8 cellular contexts compared by ENCODE assay signal in the genomic region with DNA sequence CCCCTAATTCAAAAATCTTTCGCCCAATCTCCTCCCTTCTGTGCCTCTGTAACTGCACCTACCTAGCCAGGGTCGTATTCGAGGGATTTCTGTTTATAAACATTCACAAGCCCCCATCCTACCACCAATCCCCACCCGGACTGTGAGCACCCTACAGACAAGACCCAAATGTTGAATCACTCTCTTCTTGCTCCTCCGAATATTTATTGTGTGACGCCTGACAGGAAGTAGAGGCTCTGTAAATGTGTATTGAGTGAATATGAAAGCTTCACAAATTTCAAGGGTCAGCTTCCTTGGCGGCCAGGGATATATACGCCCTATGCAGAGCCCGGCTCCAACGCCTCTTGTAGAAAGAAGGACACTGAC. TPM values are rescaled to one million over a fixed set of nuclear protein-coding genes. Genes with fewer than 3 reads are reported as not detected.
A peak's percentile ranks its signal among the peaks of the same experiment; 100 is the strongest.
DNase-seq lines count a peak whose midpoint lies in the region; TF ChIP-seq lines count a peak whose summit lies in the region.

No MANE protein-coding gene starts in this region.

- H3K27me3 ChIP-seq in BJ (ENCODE audit: control insufficient read depth, insufficient read depth, low read length) = peaks cover 9% of the 10 kb centered on the region
- H3K27me3 ChIP-seq in H7 (ENCODE audit: control insufficient read depth, insufficient read depth, low read length) = peaks cover 12% of the 10 kb centered on the region; the same call in 1 of the 2 replicates
- H3K27me3 ChIP-seq in kidney epithelial cell (ENCODE audit: control insufficient read depth, insufficient read depth, low read length) = no peaks in the 10 kb centered on the region
- H3K27me3 ChIP-seq in tibial nerve = peaks cover 0 to 28% of the 10 kb centered on the region in 2 donors

- TF ChIP-seq EP300 in tibial nerve (IDR thresholded peaks at IDR 0.05) = no peak

- CTCF ChIA-PET in BJ (lab: Yijun Ruan, JAX) = interaction anchor here (1.5 kb wide), 2 partner anchors 9 kb away, joined by 3 to 6 read pairs; no protein-coding TSS in a partner anchor

- H3K9me3 ChIP-seq in tibial nerve = no peaks in the 10 kb centered on the region

- TF ChIP-seq CTCF in BJ (IDR thresholded peaks at IDR 0.05; ENCODE audit: insufficient read depth, low read depth, low read length) (no peak), kidney epithelial cell (IDR thresholded peaks at IDR 0.05; ENCODE audit: insufficient read depth, low read length, poor library complexity, severe bottlenecking) (no peak), tibial nerve (IDR thresholded peaks at IDR 0.05) (no peak)

- no peak for TF ChIP-seq POLR2A in tibial nerve (IDR thresholded peaks at IDR 0.05)

- peaks cover 0 to 20% (median 11%) of the 10 kb centered on the region in 4 donors for H3K4me1 ChIP-seq in tibial nerve

- peaks cover 10% of the 10 kb centered on the region for H3K27me3 Mint-ChIP-seq in activated T-helper 2 cell treated with anti-CD3 and anti-CD28 coated beads, Interferon-gamma antibody, Interleukin-2, Interleukin-4, amounts not matched to agents 10 μg/mL and 5 μg/mL and 100 μg/mL, durations not matched to agents 14 hours and 24 hours and 36 hours (ENCODE audit: low read depth)

- peak overlapping the region; percentile 91 for H3K27ac Mint-ChIP-seq in activated T-helper 2 cell treated with anti-CD3 and anti-CD28 coated beads, Interferon-gamma antibody, Interleukin-2, Interleukin-4, amounts not matched to agents 10 μg/mL and 5 μg/mL and 100 μg/mL, durations not matched to agents 14 hours and 24 hours and 36 hours

- 19 to 23% methylated on average over 10 of the region's 10 CpGs for whole genome bisulfite sequencing in tibial nerve, 2 donors

- peaks cover 32% of the 10 kb centered on the region for H3K4me1 Mint-ChIP-seq in activated T-helper 2 cell treated with anti-CD3 and anti-CD28 coated beads, Interferon-gamma antibody, Interleukin-2, Interleukin-4, amounts not matched to agents 10 μg/mL and 5 μg/mL and 100 μg/mL, durations not matched to agents 14 hours and 24 hours and 36 hours (ENCODE audit: low read depth)

- POLR2A ChIA-PET in BJ (lab: Charles Lee) = interaction anchor here (0.6 kb wide), 1 partner anchor 195 kb away, joined by 5 read pairs; a partner anchor contains a TSS

- H3K36me3 ChIP-seq in BJ (ENCODE audit: control insufficient read depth, insufficient read depth, low read length) (no peaks in the 10 kb centered on the region), H7 (replicated peaks; ENCODE audit: control insufficient read depth, insufficient read depth, low read length) (no peaks in the 10 kb centered on the region), kidney epithelial cell (ENCODE audit: control insufficient read depth, insufficient read depth, low read length) (no peaks in the 10 kb centered on the region), tibial nerve (no peaks in the 10 kb centered on the region)

- intact Hi-C loops in activated T-helper 2 cell treated with anti-CD3 and anti-CD28 coated beads, Interferon-gamma antibody, Interleukin-2, Interleukin-4, amounts not matched to agents 10 μg/mL and 5 μg/mL and 100 μg/mL, durations not matched to agents 14 hours and 24 hours and 36 hours (cut with micrococcal nuclease) = loop anchor here (1.0 to 10.0 kb wide), 2 partner anchors 45 to 181 kb away; a partner anchor contains a TSS

- peak overlapping the region; percentile 92 for H3K4me3 Mint-ChIP-seq in activated T-helper 2 cell treated with anti-CD3 and anti-CD28 coated beads, Interferon-gamma antibody, Interleukin-2, Interleukin-4, amounts not matched to agents 10 μg/mL and 5 μg/mL and 100 μg/mL, durations not matched to agents 14 hours and 24 hours and 36 hours (ENCODE audit: low read depth)

- peaks cover 34% of the 10 kb centered on the region for H3K36me3 Mint-ChIP-seq in activated T-helper 2 cell treated with anti-CD3 and anti-CD28 coated beads, Interferon-gamma antibody, Interleukin-2, Interleukin-4, amounts not matched to agents 10 μg/mL and 5 μg/mL and 100 μg/mL, durations not matched to agents 14 hours and 24 hours and 36 hours (ENCODE audit: low read depth)

- no peaks in the 10 kb centered on the region for H3K9me3 Mint-ChIP-seq in activated T-helper 2 cell treated with anti-CD3 and anti-CD28 coated beads, Interferon-gamma antibody, Interleukin-2, Interleukin-4, amounts not matched to agents 10 μg/mL and 5 μg/mL and 100 μg/mL, durations not matched to agents 14 hours and 24 hours and 36 hours

- H3K4me3 ChIP-seq in BJ (ENCODE audit: low read depth, low read length) (peak overlapping the region; percentile 90), H7 (ENCODE audit: insufficient read depth, low read depth, low read length) (peak overlapping the region; percentile 42), kidney epithelial cell (ENCODE audit: low read depth, low read length) (peak overlapping the region; percentile 76), tibial nerve (peak overlapping the region; percentile 66 to 97 (median 81))

- H3K27ac ChIP-seq in tibial nerve = peak overlapping the region; percentile 86 to 96 (median 90)

- DNase-seq in BJ (ENCODE audit: low read depth) (no peak), H7 (no peak), kidney epithelial cell (ENCODE audit: low read depth) (no peak), tibial nerve (ENCODE audit: low spot score in 2 of 2) (no peak), hippocampal formation (lab: John Stamatoyannopoulos, UW) (no peak), NCI-H1930 (lab: John Stamatoyannopoulos, UW) (no peak)
- no peak for DNase-seq in activated T-helper 2 cell treated with anti-CD3 and anti-CD28 coated beads, Interferon-gamma antibody, Interleukin-2, Interleukin-4, amounts not matched to agents 10 μg/mL and 5 μg/mL and 100 μg/mL, durations not matched to agents 14 hours and 24 hours and 36 hours (ENCODE audit: low spot score)
- no peak for DNase-seq in stimulated activated CD8-positive, alpha-beta memory T cell treated with anti-CD3 and anti-CD28 coated beads, Interleukin-4, amount 100 ng/mL, for 48 hours

RNA-seq across cellular contexts. Expression of a gene that starts 1.6 kb away (rescaled TPM):
- polyA plus RNA-seq in BJ (2011; rRNA removed) = 3.8 and 6.5 TPM in 2 replicates
- polyA minus RNA-seq in BJ (2011; rRNA and poly(A)+ RNA removed) = 3.7 and 3.8 TPM in 2 replicates
- total RNA-seq in H7 (2014; rRNA removed; shearing (Covaris generic)) = 25.3 and 25.7 TPM in 2 replicates
- 140 and 146 TPM in 2 replicates for total RNA-seq in activated T-helper 2 cell treated with anti-CD3 and anti-CD28 coated beads, Interferon-gamma antibody, Interleukin-2, Interleukin-4, amounts not matched to agents 10 μg/mL and 5 μg/mL and 100 μg/mL, durations not matched to agents 14 hours and 24 hours and 36 hours
- total RNA-seq in kidney epithelial cell (14.1 and 17.0 TPM in 2 replicates), tibial nerve (10 to 100 TPM; 15.1 to 24.3 (median 18.7) TPM)
